Comparison of ENCODE assay signal across 20 cellular contexts in the genomic region with DNA sequence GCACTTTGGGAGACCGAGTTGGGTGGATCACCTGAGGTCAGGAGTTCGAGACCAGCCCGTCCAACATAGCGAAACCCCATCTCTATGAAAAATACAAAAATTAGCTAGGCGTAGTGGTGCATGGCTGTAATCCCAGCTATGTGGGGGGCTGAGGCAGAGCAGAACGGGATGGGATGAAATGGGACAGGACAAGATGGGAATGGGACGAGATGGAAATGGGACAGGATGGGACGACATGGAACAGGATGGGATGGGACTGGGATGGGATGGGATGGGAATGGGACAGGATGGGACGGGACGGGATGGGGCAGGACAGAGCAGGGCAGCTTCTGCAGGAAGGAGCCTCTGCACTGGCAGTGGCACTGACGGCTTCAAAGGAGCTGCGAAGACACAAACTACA.
DNase-seq lines count a peak whose midpoint lies in the region; ATAC-seq, FAIRE-seq and TF ChIP-seq lines count a peak whose summit lies in the region.
"Had no signal": no experiment of that assay in that cellular context is flagged by ENCODE, and none has a peak within 500 bp of the region (broad histone marks: within the 10 kb centered on the region; RNA-seq: fewer than 3 reads in every experiment).

No MANE protein-coding gene starts in this region.

- TF ChIP-seq CTCF in HepG2 (CRISPR knock-in tag; IDR thresholded peaks at IDR 0.05) = no peak
- TF ChIP-seq CTCF in right lobe of liver (IDR thresholded peaks at IDR 0.05) = no peak
- TF ChIP-seq CTCF in glutamatergic neuron (IDR thresholded peaks at IDR 0.05; ENCODE audit: partially characterized antibody, unreplicated experiment) = no peak
- TF ChIP-seq CTCF in mucosa of descending colon (IDR thresholded peaks at IDR 0.05) = no peak

- H3K27ac ChIP-seq in HepG2 (ENCODE audit: extremely low read length, insufficient read depth, low read length) (no peak overlapping the region), right lobe of liver (peak overlapping the region in 1 of 3 donors; percentile 55)

- no TSS peak for BruUV-seq in HepG2 (replicated peaks; lab: Mats Ljungman, UMichigan)

- H3K4me3 ChIP-seq in HepG2 (replicated peaks in 1 of 3; ENCODE audit: insufficient read depth in 1 of 3, low read depth in 2 of 3, low read length in 3 of 3) (no peak overlapping the region), right lobe of liver (no peak overlapping the region), mucosa of descending colon (no peak overlapping the region)
- H3K4me3 ChIP-seq: colonic mucosa, HAP-1, lung had no signal

- FAIRE-seq in HepG2 (lab: Jason Lieb, UNC) = no peak

- H3K9me3 ChIP-seq in HepG2 (ENCODE audit: low read length) (no peaks in the 10 kb centered on the region), right lobe of liver (no peaks in the 10 kb centered on the region), mucosa of descending colon (no peaks in the 10 kb centered on the region)
- H3K9me3 ChIP-seq: colonic mucosa, HAP-1 had no signal

- WGBS in HepG2 (ENCODE audit: low lambda C conversion rate) = 93% methylated on average over 12 of the region's 12 CpGs
- 82% methylated on average over 12 of the region's 12 CpGs for WGBS in right lobe of liver (ENCODE audit: insufficient coverage, low coverage, low lambda C conversion rate, missing lambda C conversion rate)

- in situ Hi-C loops in HepG2 (cut with HindIII; ENCODE audit: extremely low pct_ligation_motif_present, low pct_unique_long_range_greater_than_20kb) = no loop called here

- H3K27ac Mint-ChIP-seq in activated CD4-positive, alpha-beta memory T cell treated with anti-CD3 and anti-CD28 coated beads, Interleukin-2, amount 10 ng/mL, durations not matched to agents 7 days and 5 days = peak overlapping the region; percentile 58
- H3K27ac Mint-ChIP-seq in glutamatergic neuron (ENCODE audit: unreplicated experiment) = peak overlapping the region; percentile 48
- H3K27ac Mint-ChIP-seq: activated B cell treated with CpG ODN at 0.5 μM for 24 hours, T-cell had no signal

- H3K36me3 ChIP-seq in HepG2 (replicated peaks in 1 of 2; ENCODE audit: control insufficient read depth in 1 of 2, insufficient read depth in 2 of 2, low read length in 2 of 2) = peaks cover 0 to 12% of the 10 kb centered on the region in 2 experiments; a peak in 3 of 5 replicates
- no peaks in the 10 kb centered on the region for H3K36me3 ChIP-seq in right lobe of liver
- H3K36me3 ChIP-seq in mucosa of descending colon (ENCODE audit: low read depth) = no peaks in the 10 kb centered on the region
- H3K36me3 ChIP-seq: colonic mucosa, HAP-1 had no signal

- peaks cover 47% of the 10 kb centered on the region for H3K4me1 ChIP-seq in HepG2 (ENCODE audit: insufficient read depth, low read length)
- H3K4me1 ChIP-seq in right lobe of liver = peaks cover 0 to 39% (median 19%) of the 10 kb centered on the region in 4 donors
- peaks cover 32% of the 10 kb centered on the region for H3K4me1 ChIP-seq in mucosa of descending colon (ENCODE audit: low read depth)
- H3K4me1 ChIP-seq: HAP-1 had no signal

- H3K27me3 ChIP-seq in HepG2 (ENCODE audit: control insufficient read depth in 1 of 2, insufficient read depth in 2 of 2, low read length in 2 of 2) = no peaks in the 10 kb centered on the region
- H3K27me3 ChIP-seq in right lobe of liver = no peaks in the 10 kb centered on the region
- H3K27me3 ChIP-seq: colonic mucosa had no signal

- intact Hi-C loops in HepG2 (cut with micrococcal nuclease; ENCODE audit: unreplicated experiment) = no loop called here
- intact Hi-C loops in right lobe of liver (cut with DNase I) = no loop called here
- intact Hi-C loops in mucosa of descending colon (cut with DNase I, micrococcal nuclease) = no loop called here
- intact Hi-C loops in head of caudate nucleus (cut with DNase I) = no loop called here

- H3K79me2 ChIP-seq in HepG2 (ENCODE audit: insufficient read depth, low read length) = peaks cover 95% of the 10 kb centered on the region

- TF ChIP-seq EP300 in HepG2 (IDR thresholded peaks at IDR 0.05; ENCODE audit: low read depth in 2 of 2, low read length in 2 of 2) (no peak), HepG2 (CRISPR knock-in tag; IDR thresholded peaks at IDR 0.05; ENCODE audit: borderline replicate concordance) (no peak)

- ATAC-seq in HepG2 (no peak), right lobe of liver (no peak), mucosa of descending colon (no peak)
- ATAC-seq: Right ventricle myocardium inferior, T-cell had no signal

- H3K4me2 ChIP-seq in HepG2 (ENCODE audit: low read depth, low read length) = peak overlapping the region; percentile 34; the same call in 1 of the 2 replicates

- POLR2A ChIA-PET in HepG2 (lab: Yijun Ruan, JAX) = interaction anchor here (1.3 kb wide), 1 partner anchor 11 kb away, joined by 3 read pairs; no protein-coding TSS in a partner anchor
- POLR2A ChIA-PET in activated CD4-positive, alpha-beta memory T cell treated with anti-CD3 and anti-CD28 coated beads, Interleukin-2, amount 10 ng/mL, durations not matched to agents 7 days and 5 days (lab: Charles Lee) = interaction anchor here (1.3 kb wide), 1 partner anchor 49 kb away, joined by 4 read pairs; no protein-coding TSS in a partner anchor

- TF ChIP-seq RAD21 in HepG2 (CRISPR knock-in tag; IDR thresholded peaks at IDR 0.05) = no peak

- TF ChIP-seq POLR2A in HepG2 (IDR thresholded peaks at IDR 0.05; ENCODE audit: insufficient read depth in 1 of 2, low read depth in 2 of 2, low read length in 2 of 2) (no peak), right lobe of liver (IDR thresholded peaks at IDR 0.05) (no peak)

- H4K20me1 ChIP-seq in HepG2 (ENCODE audit: insufficient read depth, low read length) = peaks cover 95% of the 10 kb centered on the region

- peaks cover 81% of the 10 kb centered on the region for H3K4me1 Mint-ChIP-seq in activated CD4-positive, alpha-beta memory T cell treated with anti-CD3 and anti-CD28 coated beads, Interleukin-2, amount 10 ng/mL, durations not matched to agents 7 days and 5 days
- peaks cover 66% of the 10 kb centered on the region for H3K4me1 Mint-ChIP-seq in glutamatergic neuron (ENCODE audit: low read depth, unreplicated experiment)

- CTCF ChIA-PET in HepG2 (lab: Yijun Ruan, JAX; ENCODE audit: low intra/inter-chr PET ratio, low total read pairs) = no interaction called here
- CTCF ChIA-PET in activated CD4-positive, alpha-beta memory T cell treated with anti-CD3 and anti-CD28 coated beads, Interleukin-2, amount 10 ng/mL, durations not matched to agents 7 days and 5 days (lab: Charles Lee) = interaction anchor here (0.7 to 1.2 kb wide), 2 partner anchors 13 to 51 kb away, joined by 3 read pairs; no protein-coding TSS in a partner anchor

- no peak for DNase-seq in HepG2 (ENCODE audit: low spot score)
- DNase-seq in right lobe of liver = no peak
- DNase-seq in activated CD4-positive, alpha-beta memory T cell treated with anti-CD3 and anti-CD28 coated beads, Interleukin-2, amount 10 ng/mL, durations not matched to agents 7 days and 5 days = no peak
- DNase-seq in glutamatergic neuron = no peak
- no peak for DNase-seq in mucosa of descending colon
- no peak for DNase-seq in NCI-H146 (lab: John Stamatoyannopoulos, UW)
- DNase-seq in head of caudate nucleus = no peak
- DNase-seq: activated B cell treated with CpG ODN at 0.5 μM for 24 hours, aorta, DMS53, immature natural killer cell, NCI-H1417, NCI-H226, retina, T-cell had no signal

- no peaks in the 10 kb centered on the region for H3K27me3 Mint-ChIP-seq in activated CD4-positive, alpha-beta memory T cell treated with anti-CD3 and anti-CD28 coated beads, Interleukin-2, amount 10 ng/mL, durations not matched to agents 7 days and 5 days
- peaks cover 40% of the 10 kb centered on the region for H3K27me3 Mint-ChIP-seq in glutamatergic neuron (ENCODE audit: unreplicated experiment)
- H3K27me3 Mint-ChIP-seq: activated B cell treated with CpG ODN at 0.5 μM for 24 hours, T-cell had no signal

- no peak overlapping the region for H3K9ac ChIP-seq in HepG2 (ENCODE audit: insufficient read depth, low read depth, low read length)

- peaks cover under 1% of the 10 kb centered on the region for H3K9me3 Mint-ChIP-seq in activated CD4-positive, alpha-beta memory T cell treated with anti-CD3 and anti-CD28 coated beads, Interleukin-2, amount 10 ng/mL, durations not matched to agents 7 days and 5 days
- H3K9me3 Mint-ChIP-seq in glutamatergic neuron (ENCODE audit: unreplicated experiment) = peaks cover 34% of the 10 kb centered on the region
- H3K9me3 Mint-ChIP-seq: activated B cell treated with CpG ODN at 0.5 μM for 24 hours, neural crest cell had no signal

- no peak overlapping the region for H2AFZ ChIP-seq in HepG2 (ENCODE audit: low read length)

- peaks cover 27% of the 10 kb centered on the region for H3K36me3 Mint-ChIP-seq in activated CD4-positive, alpha-beta memory T cell treated with anti-CD3 and anti-CD28 coated beads, Interleukin-2, amount 10 ng/mL, durations not matched to agents 7 days and 5 days (ENCODE audit: low read depth)
- peaks cover 3% of the 10 kb centered on the region for H3K36me3 Mint-ChIP-seq in glutamatergic neuron (ENCODE audit: unreplicated experiment)

- H3K4me3 Mint-ChIP-seq in activated CD4-positive, alpha-beta memory T cell treated with anti-CD3 and anti-CD28 coated beads, Interleukin-2, amount 10 ng/mL, durations not matched to agents 7 days and 5 days = peak overlapping the region; percentile 4
- no peak overlapping the region for H3K4me3 Mint-ChIP-seq in glutamatergic neuron (ENCODE audit: unreplicated experiment)
- H3K4me3 Mint-ChIP-seq: activated B cell treated with CpG ODN at 0.5 μM for 24 hours, neural crest cell had no signal

TF ChIP-seq in HepG2, 621 proteins besides CTCF, POLR2A, EP300 and RAD21:
- TF ChIP-seq ARNT (IDR thresholded peaks at IDR 0.05) (no peak), ZNF136 (CRISPR knock-in tag; IDR thresholded peaks at IDR 0.05; ENCODE audit: low read depth) (no peak), PHF21A (CRISPR knock-in tag; IDR thresholded peaks at IDR 0.05) (no peak)
TF ChIP-seq in HepG2: peak in this region for 0.
